Comparison of ENCODE assay signal across 11 cellular contexts in the genomic region with DNA sequence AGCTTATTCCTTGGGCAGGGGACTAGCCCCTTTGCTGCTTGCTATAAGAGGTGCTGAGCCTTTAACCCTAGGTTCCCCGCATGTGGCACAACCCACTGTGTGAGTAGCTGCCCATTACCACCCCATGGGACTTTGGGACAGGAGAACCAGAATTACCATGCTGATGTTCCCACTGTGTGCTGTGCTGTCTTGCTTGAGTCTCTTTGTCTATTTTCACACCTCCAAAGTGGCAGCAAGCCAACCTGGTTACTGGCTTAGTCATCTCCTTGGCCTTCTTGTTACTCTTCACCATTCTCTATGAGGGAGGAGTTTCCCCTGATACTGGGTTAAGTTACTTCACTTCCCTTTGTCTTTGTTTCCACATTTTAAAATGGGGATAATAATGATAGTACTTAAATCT.
DNase-seq lines count a peak whose midpoint lies in the region; ATAC-seq and TF ChIP-seq lines count a peak whose summit lies in the region.
"Had no signal": no experiment of that assay in that cellular context is flagged by ENCODE, and none has a peak within 500 bp of the region (broad histone marks: within the 10 kb centered on the region; RNA-seq: fewer than 3 reads in every experiment).

No MANE protein-coding gene starts in this region.

- 0 out of 2 replicates have a peak overlapping the region, but pooled peaks have one; percentile 2 for H2AFZ ChIP-seq in GM23248

- H3F3A ChIP-seq in GM23248 (ENCODE audit: insufficient read depth) = peaks cover 21% of the 10 kb centered on the region

- H3K4me2 ChIP-seq in GM23248 (ENCODE audit: unreplicated experiment) = no peak overlapping the region

- no peak for TF ChIP-seq CTCF in CD14-positive monocyte (IDR thresholded peaks at IDR 0.05)
- TF ChIP-seq CTCF in RWPE2 (IDR thresholded peaks at IDR 0.05; ENCODE audit: poor library complexity, severe bottlenecking) = no peak
- TF ChIP-seq CTCF in testis (IDR thresholded peaks at IDR 0.05) = no peak
- no peak for TF ChIP-seq CTCF in upper lobe of left lung (IDR thresholded peaks at IDR 0.05)

- no peak overlapping the region for H3K9ac ChIP-seq in GM23248

- H3K4me1 ChIP-seq in GM23248 (ENCODE audit: insufficient read depth) (peaks cover 41% of the 10 kb centered on the region), RWPE2 (ENCODE audit: insufficient read depth, poor library complexity, severe bottlenecking) (peaks cover 36% of the 10 kb centered on the region), testis (no peaks in the 10 kb centered on the region), upper lobe of left lung (peaks cover 7 to 11% (median 8%) of the 10 kb centered on the region in 4 donors)
- H3K4me1 ChIP-seq: body of pancreas had no signal

- H3K9me3 ChIP-seq in GM23248 (ENCODE audit: low read depth) (no peaks in the 10 kb centered on the region), RWPE2 (ENCODE audit: severe bottlenecking) (no peaks in the 10 kb centered on the region), testis (no peaks in the 10 kb centered on the region), upper lobe of left lung (no peaks in the 10 kb centered on the region)
- H3K9me3 ChIP-seq: body of pancreas had no signal

- peaks cover 42% of the 10 kb centered on the region for H3K4me1 Mint-ChIP-seq in CD14-positive monocyte

- ATAC-seq in RWPE2 (ENCODE audit: low read depth) (peak; percentile 73), HG03045 (IDR thresholded peaks at IDR 0.05; ENCODE audit: unreplicated experiment) (no peak), upper lobe of left lung (ENCODE audit: low FRiP score in 2 of 2) (no peak)
- ATAC-seq: body of pancreas had no signal

- H3K27ac ChIP-seq in GM23248 (no peak overlapping the region), RWPE2 (ENCODE audit: poor library complexity, severe bottlenecking) (no peak overlapping the region), testis (no peak overlapping the region), upper lobe of left lung (no peak overlapping the region)
- H3K27ac ChIP-seq: body of pancreas had no signal

- no peak for TF ChIP-seq EP300 in upper lobe of left lung (IDR thresholded peaks at IDR 0.05)

- H3K36me3 Mint-ChIP-seq in CD14-positive monocyte = peaks cover 0 to 6% of the 10 kb centered on the region in 2 donors

- H3K27ac Mint-ChIP-seq in CD14-positive monocyte = peak overlapping the region in 4 of 7 donors; percentile 25 to 86 (median 52)

- peak; percentile 64 for DNase-seq in CD14-positive monocyte (ENCODE audit: low spot score)
- DNase-seq in GM23248 = peak; percentile 79
- DNase-seq in RWPE2 (ENCODE audit: low spot score) = peak; percentile 49
- DNase-seq in glomerular visceral epithelial cell (ENCODE audit: extremely low spot score) = peak; percentile 79
- no peak for DNase-seq in NCI-H526 treated with DMSO at 0.1 percent for 48 hours (lab: John Stamatoyannopoulos, UW)
- no peak for DNase-seq in testis
- no peak for DNase-seq in upper lobe of left lung
- DNase-seq: hippocampal formation, NCI-H69 had no signal

- intact Hi-C loops in CD14-positive monocyte (cut with micrococcal nuclease) = loop anchor here in 1 of 2 donors (10.0 kb wide), 1 partner anchor 1139 kb away; the partner anchor contains the start of gene CDKN1B
- intact Hi-C loops in testis (cut with DNase I; ENCODE audit: low total_unique reads) = no loop called here

- H3K27me3 ChIP-seq in GM23248 (replicated peaks; ENCODE audit: insufficient read depth) = no peaks in the 10 kb centered on the region
- no peaks in the 10 kb centered on the region for H3K27me3 ChIP-seq in RWPE2 (ENCODE audit: insufficient read depth, poor library complexity, severe bottlenecking)
- H3K27me3 ChIP-seq in testis = no peaks in the 10 kb centered on the region
- H3K27me3 ChIP-seq in upper lobe of left lung = no peaks in the 10 kb centered on the region
- H3K27me3 ChIP-seq: body of pancreas had no signal

- H4K20me1 ChIP-seq in GM23248 (ENCODE audit: insufficient read depth) = no peaks in the 10 kb centered on the region

- 100% methylated on average over 1 of the region's 1 CpG for WGBS in GM23248 (ENCODE audit: low coverage in 1 of 2, low lambda C conversion rate in 2 of 2, missing lambda C conversion rate in 2 of 2), 2 experiments
- 75 to 100% methylated on average over 1 of the region's 1 CpG for WGBS in testis, 2 donors
- WGBS in upper lobe of left lung, 2 donors = 100% methylated on average over 1 of the region's 1 CpG

- peaks cover 4 to 11% (median 6%) of the 10 kb centered on the region in 7 donors for H3K9me3 Mint-ChIP-seq in CD14-positive monocyte

- no peaks in the 10 kb centered on the region for H3K79me2 ChIP-seq in GM23248 (ENCODE audit: insufficient read depth)

- no peak overlapping the region for H3K4me3 Mint-ChIP-seq in CD14-positive monocyte

- peaks cover 0 to 3% (median 0%) of the 10 kb centered on the region in 3 donors for H3K27me3 Mint-ChIP-seq in CD14-positive monocyte (ENCODE audit: low read depth in 3 of 3)

- in situ Hi-C loops in GM23248 (cut with MboI) = loop anchor here (25.0 kb wide), 1 partner anchor 1136 kb away; the partner anchor contains the start of gene CDKN1B

- no peaks in the 10 kb centered on the region for H3K36me3 ChIP-seq in GM23248 (ENCODE audit: low read depth)
- no peaks in the 10 kb centered on the region for H3K36me3 ChIP-seq in RWPE2 (ENCODE audit: low read depth)
- H3K36me3 ChIP-seq in testis (ENCODE audit: low read depth, missing control alignments) = no peaks in the 10 kb centered on the region
- H3K36me3 ChIP-seq in upper lobe of left lung = no peaks in the 10 kb centered on the region

- H3K4me3 ChIP-seq in GM23248 = no peak overlapping the region
- H3K4me3 ChIP-seq in RWPE2 (ENCODE audit: severe bottlenecking) = no peak overlapping the region
- H3K4me3 ChIP-seq in testis = no peak overlapping the region
- no peak overlapping the region for H3K4me3 ChIP-seq in upper lobe of left lung
- H3K4me3 ChIP-seq: body of pancreas had no signal

- TF ChIP-seq POLR2A in testis (IDR thresholded peaks at IDR 0.05) (no peak), upper lobe of left lung (IDR thresholded peaks at IDR 0.05) (no peak)

- no peaks in the 10 kb centered on the region for H3K9me2 ChIP-seq in GM23248 (ENCODE audit: insufficient read depth)

Comparison
In these comparisons a context has a peak if more than half of its experiments do, and no peak if none do; other contexts are left out.
1. DNase-seq: peak in CD14-positive monocyte (single experiment), GM23248 (single experiment), RWPE2 (single experiment) and glomerular visceral epithelial cell (single experiment); none in NCI-H526 treated with DMSO at 0.1 percent for 48 hours (single experiment), testis (single experiment) and upper lobe of left lung (0 of 2).